13 cellular contexts compared by ENCODE assay signal in genomic region chr5:58937031-58937681, GRCh38.
"Had no signal": no experiment of that assay in that cellular context is flagged by ENCODE, and none has a peak within 500 bp of the region (broad histone marks: within the 10 kb centered on the region; RNA-seq: fewer than 3 reads in every experiment).

No MANE protein-coding gene starts in this region.

- ATAC-seq: activated CD8-positive, alpha-beta T cell treated with anti-CD3 and anti-CD28 coated beads for 36 hours; activated T-cell treated with anti-CD3 and anti-CD28 coated beads, Interleukin-2, amount 50 U/mL, for 72 hours; foreskin keratinocyte; left lung had no signal

- H3K9me3 ChIP-seq: breast epithelium, esophagus squamous epithelium, left lung, thyroid gland had no signal

- H3K4me3 ChIP-seq: breast epithelium, esophagus squamous epithelium, left lung, thyroid gland had no signal

- H3K27me3 ChIP-seq: breast epithelium, esophagus squamous epithelium, foreskin keratinocyte, left lung, thyroid gland had no signal

- H3K4me1 ChIP-seq: breast epithelium, esophagus squamous epithelium, foreskin keratinocyte, left lung, thyroid gland had no signal

- H3K36me3 ChIP-seq: breast epithelium, esophagus squamous epithelium, left lung, thyroid gland had no signal

- H3K27ac ChIP-seq: breast epithelium, esophagus squamous epithelium, foreskin keratinocyte, left lung, thyroid gland had no signal

- DNase-seq: activated CD8-positive, alpha-beta memory T cell treated with anti-CD3 and anti-CD28 coated beads, Interleukin-2, amount 50 U/mL, for 4 hours; activated CD8-positive, alpha-beta T cell treated with anti-CD3 and anti-CD28 coated beads for 36 hours; activated gamma-delta T cell treated with Interleukin-2 at 50 U/mL for 16 hours; activated naive CD8-positive, alpha-beta T cell treated with anti-CD3 and anti-CD28 coated beads, Interleukin-2, amount 10 ng/mL, durations not matched to agents 7 days and 5 days; activated T-cell treated with anti-CD3 and anti-CD28 coated beads, Interleukin-2, amount 50 U/mL, for 72 hours; anterior cingulate cortex; esophagus squamous epithelium; foreskin keratinocyte; left lung; stimulated activated CD4-positive, alpha-beta T cell treated with anti-CD3 and anti-CD28 coated beads, Interleukin-4, amount 100 ng/mL, for 1 hour; T-helper 9 cell; thyroid gland had no signal
